ENCODE assay signal across 2 cellular contexts in genomic region chr19:35551091-35551810, GRCh38.
TF ChIP-seq lines count a peak whose summit lies in the region.

No MANE protein-coding gene starts in this region.

TF ChIP-seq in GM23338, 12 proteins besides CTCF, POLR2A, EP300 and RAD21:
- TF ChIP-seq CREB1 (CRISPR knock-in tag; IDR thresholded peaks at IDR 0.05; ENCODE audit: low read depth): no peak
- TF ChIP-seq JUNB (IDR thresholded peaks at IDR 0.05; ENCODE audit: unreplicated experiment): no peak
- TF ChIP-seq, protein P1, sequence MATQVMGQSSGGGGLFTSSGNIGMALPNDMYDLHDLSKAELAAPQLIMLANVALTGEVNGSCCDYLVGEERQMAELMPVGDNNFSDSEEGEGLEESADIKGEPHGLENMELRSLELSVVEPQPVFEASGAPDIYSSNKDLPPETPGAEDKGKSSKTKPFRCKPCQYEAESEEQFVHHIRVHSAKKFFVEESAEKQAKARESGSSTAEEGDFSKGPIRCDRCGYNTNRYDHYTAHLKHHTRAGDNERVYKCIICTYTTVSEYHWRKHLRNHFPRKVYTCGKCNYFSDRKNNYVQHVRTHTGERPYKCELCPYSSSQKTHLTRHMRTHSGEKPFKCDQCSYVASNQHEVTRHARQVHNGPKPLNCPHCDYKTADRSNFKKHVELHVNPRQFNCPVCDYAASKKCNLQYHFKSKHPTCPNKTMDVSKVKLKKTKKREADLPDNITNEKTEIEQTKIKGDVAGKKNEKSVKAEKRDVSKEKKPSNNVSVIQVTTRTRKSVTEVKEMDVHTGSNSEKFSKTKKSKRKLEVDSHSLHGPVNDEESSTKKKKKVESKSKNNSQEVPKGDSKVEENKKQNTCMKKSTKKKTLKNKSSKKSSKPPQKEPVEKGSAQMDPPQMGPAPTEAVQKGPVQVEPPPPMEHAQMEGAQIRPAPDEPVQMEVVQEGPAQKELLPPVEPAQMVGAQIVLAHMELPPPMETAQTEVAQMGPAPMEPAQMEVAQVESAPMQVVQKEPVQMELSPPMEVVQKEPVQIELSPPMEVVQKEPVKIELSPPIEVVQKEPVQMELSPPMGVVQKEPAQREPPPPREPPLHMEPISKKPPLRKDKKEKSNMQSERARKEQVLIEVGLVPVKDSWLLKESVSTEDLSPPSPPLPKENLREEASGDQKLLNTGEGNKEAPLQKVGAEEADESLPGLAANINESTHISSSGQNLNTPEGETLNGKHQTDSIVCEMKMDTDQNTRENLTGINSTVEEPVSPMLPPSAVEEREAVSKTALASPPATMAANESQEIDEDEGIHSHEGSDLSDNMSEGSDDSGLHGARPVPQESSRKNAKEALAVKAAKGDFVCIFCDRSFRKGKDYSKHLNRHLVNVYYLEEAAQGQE (IDR thresholded peaks at IDR 0.05; ENCODE audit: unreplicated experiment): no peak
- no peak for TF ChIP-seq ZNF114 (CRISPR knock-in tag; IDR thresholded peaks at IDR 0.05)
- no peak for TF ChIP-seq NANOG (IDR thresholded peaks at IDR 0.05; ENCODE audit: borderline replicate concordance)
- TF ChIP-seq, protein P2, sequence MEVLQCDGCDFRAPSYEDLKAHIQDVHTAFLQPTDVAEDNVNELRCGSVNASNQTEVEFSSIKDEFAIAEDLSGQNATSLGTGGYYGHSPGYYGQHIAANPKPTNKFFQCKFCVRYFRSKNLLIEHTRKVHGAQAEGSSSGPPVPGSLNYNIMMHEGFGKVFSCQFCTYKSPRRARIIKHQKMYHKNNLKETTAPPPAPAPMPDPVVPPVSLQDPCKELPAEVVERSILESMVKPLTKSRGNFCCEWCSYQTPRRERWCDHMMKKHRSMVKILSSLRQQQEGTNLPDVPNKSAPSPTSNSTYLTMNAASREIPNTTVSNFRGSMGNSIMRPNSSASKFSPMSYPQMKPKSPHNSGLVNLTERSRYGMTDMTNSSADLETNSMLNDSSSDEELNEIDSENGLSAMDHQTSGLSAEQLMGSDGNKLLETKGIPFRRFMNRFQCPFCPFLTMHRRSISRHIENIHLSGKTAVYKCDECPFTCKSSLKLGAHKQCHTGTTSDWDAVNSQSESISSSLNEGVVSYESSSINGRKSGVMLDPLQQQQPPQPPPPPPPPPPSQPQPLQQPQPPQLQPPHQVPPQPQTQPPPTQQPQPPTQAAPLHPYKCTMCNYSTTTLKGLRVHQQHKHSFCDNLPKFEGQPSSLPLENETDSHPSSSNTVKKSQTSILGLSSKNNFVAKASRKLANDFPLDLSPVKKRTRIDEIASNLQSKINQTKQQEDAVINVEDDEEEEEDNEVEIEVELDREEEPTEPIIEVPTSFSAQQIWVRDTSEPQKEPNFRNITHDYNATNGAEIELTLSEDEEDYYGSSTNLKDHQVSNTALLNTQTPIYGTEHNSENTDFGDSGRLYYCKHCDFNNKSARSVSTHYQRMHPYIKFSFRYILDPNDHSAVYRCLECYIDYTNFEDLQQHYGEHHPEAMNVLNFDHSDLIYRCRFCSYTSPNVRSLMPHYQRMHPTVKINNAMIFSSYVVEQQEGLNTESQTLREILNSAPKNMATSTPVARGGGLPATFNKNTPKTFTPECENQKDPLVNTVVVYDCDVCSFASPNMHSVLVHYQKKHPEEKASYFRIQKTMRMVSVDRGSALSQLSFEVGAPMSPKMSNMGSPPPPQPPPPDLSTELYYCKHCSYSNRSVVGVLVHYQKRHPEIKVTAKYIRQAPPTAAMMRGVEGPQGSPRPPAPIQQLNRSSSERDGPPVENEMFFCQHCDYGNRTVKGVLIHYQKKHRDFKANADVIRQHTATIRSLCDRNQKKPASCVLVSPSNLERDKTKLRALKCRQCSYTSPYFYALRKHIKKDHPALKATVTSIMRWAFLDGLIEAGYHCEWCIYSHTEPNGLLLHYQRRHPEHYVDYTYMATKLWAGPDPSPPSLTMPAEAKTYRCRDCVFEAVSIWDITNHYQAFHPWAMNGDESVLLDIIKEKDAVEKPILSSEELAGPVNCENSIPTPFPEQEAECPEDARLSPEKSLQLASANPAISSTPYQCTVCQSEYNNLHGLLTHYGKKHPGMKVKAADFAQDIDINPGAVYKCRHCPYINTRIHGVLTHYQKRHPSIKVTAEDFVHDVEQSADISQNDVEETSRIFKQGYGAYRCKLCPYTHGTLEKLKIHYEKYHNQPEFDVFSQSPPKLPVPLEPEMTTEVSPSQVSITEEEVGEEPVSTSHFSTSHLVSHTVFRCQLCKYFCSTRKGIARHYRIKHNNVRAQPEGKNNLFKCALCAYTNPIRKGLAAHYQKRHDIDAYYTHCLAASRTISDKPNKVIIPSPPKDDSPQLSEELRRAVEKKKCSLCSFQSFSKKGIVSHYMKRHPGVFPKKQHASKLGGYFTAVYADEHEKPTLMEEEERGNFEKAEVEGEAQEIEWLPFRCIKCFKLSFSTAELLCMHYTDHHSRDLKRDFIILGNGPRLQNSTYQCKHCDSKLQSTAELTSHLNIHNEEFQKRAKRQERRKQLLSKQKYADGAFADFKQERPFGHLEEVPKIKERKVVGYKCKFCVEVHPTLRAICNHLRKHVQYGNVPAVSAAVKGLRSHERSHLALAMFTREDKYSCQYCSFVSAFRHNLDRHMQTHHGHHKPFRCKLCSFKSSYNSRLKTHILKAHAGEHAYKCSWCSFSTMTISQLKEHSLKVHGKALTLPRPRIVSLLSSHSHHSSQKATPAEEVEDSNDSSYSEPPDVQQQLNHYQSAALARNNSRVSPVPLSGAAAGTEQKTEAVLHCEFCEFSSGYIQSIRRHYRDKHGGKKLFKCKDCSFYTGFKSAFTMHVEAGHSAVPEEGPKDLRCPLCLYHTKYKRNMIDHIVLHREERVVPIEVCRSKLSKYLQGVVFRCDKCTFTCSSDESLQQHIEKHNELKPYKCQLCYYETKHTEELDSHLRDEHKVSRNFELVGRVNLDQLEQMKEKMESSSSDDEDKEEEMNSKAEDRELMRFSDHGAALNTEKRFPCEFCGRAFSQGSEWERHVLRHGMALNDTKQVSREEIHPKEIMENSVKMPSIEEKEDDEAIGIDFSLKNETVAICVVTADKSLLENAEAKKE (CRISPR knock-in tag; IDR thresholded peaks at IDR 0.05): no peak
- TF ChIP-seq STAT1 (IDR thresholded peaks at IDR 0.05; ENCODE audit: unreplicated experiment): no peak
- TF ChIP-seq POLR2AphosphoS5 (IDR thresholded peaks at IDR 0.05; ENCODE audit: low read depth): no peak
- no peak for TF ChIP-seq ETS1 (IDR thresholded peaks at IDR 0.05)
- no peak for TF ChIP-seq EZH2phosphoT487 (IDR thresholded peaks at IDR 0.05; ENCODE audit: unreplicated experiment)
- TF ChIP-seq EZH2 (IDR thresholded peaks at IDR 0.05; ENCODE audit: low read depth, unreplicated experiment): no peak
- TF ChIP-seq ZNF331 (CRISPR knock-in tag; IDR thresholded peaks at IDR 0.05; ENCODE audit: low read depth): no peak
TF ChIP-seq in GM23338: peak in this region for 0.

TF ChIP-seq in K562, 482 proteins besides CTCF, POLR2A, EP300 and RAD21:
- TF ChIP-seq POLR2G (IDR thresholded peaks at IDR 0.05; ENCODE audit: low read depth, low read length) (0 out of 2 replicates have a peak, but pooled peaks have one; percentile 29), ELF4 (CRISPR knock-in tag; IDR thresholded peaks at IDR 0.05) (no peak)
TF ChIP-seq in K562: peak in this region for 1.
